In genomic region chr19:28601723-28602440, GRCh38 we compare ENCODE assay signal across 2 cellular contexts.
TF ChIP-seq lines count a peak whose summit lies in the region.

No MANE protein-coding gene starts in this region.

TF ChIP-seq in K562, 482 proteins besides CTCF, POLR2A, EP300 and RAD21 (continued from another document and continues in another):
- no peak for TF ChIP-seq ELK3 (CRISPR knock-in tag; IDR thresholded peaks at IDR 0.05)
- TF ChIP-seq HSF4 (CRISPR knock-in tag; IDR thresholded peaks at IDR 0.05; ENCODE audit: borderline replicate concordance): no peak
- TF ChIP-seq ATF7 (IDR thresholded peaks at IDR 0.05): no peak
- TF ChIP-seq RBM17 (IDR thresholded peaks at IDR 0.05; ENCODE audit: borderline replicate concordance, low read depth, low read length): no peak
- TF ChIP-seq TRIM25 (IDR thresholded peaks at IDR 0.05; ENCODE audit: borderline replicate concordance): no peak
- TF ChIP-seq TAL1 (IDR thresholded peaks at IDR 0.05): peak; percentile 25; the same call in 1 of the 2 replicates
- peak in 1 of 3 experiments; percentile 7 for TF ChIP-seq YY1 (IDR thresholded peaks at IDR 0.05; ENCODE audit: borderline replicate concordance in 1 of 3, control insufficient read depth in 1 of 3, extremely low read depth in 1 of 3, insufficient read depth in 3 of 3, insufficient read length in 1 of 3, insufficient replicate concordance in 2 of 3, low read depth in 1 of 3, low read length in 2 of 3)
- no peak for TF ChIP-seq ELK1 (CRISPR knock-in tag; IDR thresholded peaks at IDR 0.05)
- TF ChIP-seq HEY1 (CRISPR knock-in tag; IDR thresholded peaks at IDR 0.05; ENCODE audit: borderline replicate concordance): no peak
- no peak for TF ChIP-seq ZNF217 (CRISPR knock-in tag; IDR thresholded peaks at IDR 0.05)
- TF ChIP-seq ESRRA (IDR thresholded peaks at IDR 0.05; ENCODE audit: borderline replicate concordance, low read depth): peak; percentile 39; the same call in 1 of the 2 replicates
- no peak; a peak in 2 of 4 replicates for TF ChIP-seq ZNF639 (CRISPR knock-in tag; conservative IDR thresholded peaks at IDR 0.05 in 1 of 2, IDR thresholded peaks at IDR 0.05 in 1 of 2)
- TF ChIP-seq ELF4 (CRISPR knock-in tag; IDR thresholded peaks at IDR 0.05): peak; percentile 7; the same call in 1 of the 2 replicates
- TF ChIP-seq CBFA2T2 (conservative IDR thresholded peaks at IDR 0.05): no peak
- TF ChIP-seq MAX (CRISPR knock-in tag; IDR thresholded peaks at IDR 0.05): 0 out of 2 replicates have a peak, but pooled peaks have one; percentile 50
- peak; percentile 74 for TF ChIP-seq TCF3 (CRISPR knock-in tag; IDR thresholded peaks at IDR 0.05)
- no peak for TF ChIP-seq KHSRP (IDR thresholded peaks at IDR 0.05)
- peak in 1 of 2 experiments; percentile 58; a peak in 1 of 4 replicates for TF ChIP-seq RCOR1 (IDR thresholded peaks at IDR 0.05; ENCODE audit: borderline replicate concordance in 1 of 2, low read depth in 2 of 2, low read length in 2 of 2)
- TF ChIP-seq ZNF274 (IDR thresholded peaks at IDR 0.05; ENCODE audit: borderline replicate concordance, low read depth, low read length): no peak
- TF ChIP-seq CTBP1 (IDR thresholded peaks at IDR 0.05; ENCODE audit: borderline replicate concordance): peak; percentile 78; the same call in 1 of the 2 replicates
- 0 out of 2 replicates have a peak, but pooled peaks have one; percentile 57 for TF ChIP-seq ZBTB26 (CRISPR knock-in tag; IDR thresholded peaks at IDR 0.05)
- TF ChIP-seq TBP (optimal IDR thresholded peaks at IDR 0.05; ENCODE audit: low read depth, low read length): no peak
- TF ChIP-seq ARNT (IDR thresholded peaks at IDR 0.05): no peak
- 0 out of 4 replicates have a peak, but pooled peaks of 1 of the 2 experiments have one; percentile 12 for TF ChIP-seq MAZ (CRISPR knock-in tag; conservative IDR thresholded peaks at IDR 0.05 in 1 of 2, IDR thresholded peaks at IDR 0.05 in 1 of 2)
- no peak for TF ChIP-seq ZFPM2 (CRISPR knock-in tag; IDR thresholded peaks at IDR 0.05)
- TF ChIP-seq ZNF436 (CRISPR knock-in tag; IDR thresholded peaks at IDR 0.05): 0 out of 2 replicates have a peak, but pooled peaks have one; percentile 40
- TF ChIP-seq MEIS2 (IDR thresholded peaks at IDR 0.05; ENCODE audit: partially characterized antibody): peak; percentile 1
- TF ChIP-seq ZNF445 (CRISPR knock-in tag; IDR thresholded peaks at IDR 0.05; ENCODE audit: low read depth): no peak

TF ChIP-seq in GM23338, 12 proteins besides CTCF, POLR2A, EP300 and RAD21 (continued from another document):
- no peak for TF ChIP-seq CREB1 (CRISPR knock-in tag; IDR thresholded peaks at IDR 0.05; ENCODE audit: low read depth)
- no peak for TF ChIP-seq REST (IDR thresholded peaks at IDR 0.05; ENCODE audit: unreplicated experiment)
- TF ChIP-seq ZNF114 (CRISPR knock-in tag; IDR thresholded peaks at IDR 0.05): no peak
